8 cellular contexts compared by ENCODE assay signal in genomic region chr19:16457195-16457953, GRCh38. TPM values are rescaled to one million over a fixed set of nuclear protein-coding genes. Genes with fewer than 3 reads are reported as not detected.
DNase-seq lines count a peak whose midpoint lies in the region; ATAC-seq and TF ChIP-seq lines count a peak whose summit lies in the region.

No MANE protein-coding gene starts in this region.

- H3K27me3 Mint-ChIP-seq in activated naive CD8-positive, alpha-beta T cell treated with anti-CD3 and anti-CD28 coated beads, Interleukin-2, amount 10 ng/mL, durations not matched to agents 7 days and 5 days = no peaks in the 10 kb centered on the region
- no peaks in the 10 kb centered on the region for H3K27me3 Mint-ChIP-seq in stimulated activated memory B cell treated with anti-CD40 and anti-IgM and Interleukin-4, amounts not matched to agents 10 μg/mL and 1 μg/mL and 100 μg/mL, for 72 hours

- H3K9me3 Mint-ChIP-seq in activated naive CD8-positive, alpha-beta T cell treated with anti-CD3 and anti-CD28 coated beads, Interleukin-2, amount 10 ng/mL, durations not matched to agents 7 days and 5 days = no peaks in the 10 kb centered on the region
- no peaks in the 10 kb centered on the region for H3K9me3 Mint-ChIP-seq in stimulated activated memory B cell treated with anti-CD40 and anti-IgM and Interleukin-4, amounts not matched to agents 10 μg/mL and 1 μg/mL and 100 μg/mL, for 72 hours

- ATAC-seq in activated naive CD8-positive, alpha-beta T cell treated with anti-CD3 and anti-CD28 coated beads, Interleukin-2, amount 10 ng/mL, durations not matched to agents 7 days and 5 days (ENCODE audit: low read depth) = peak; percentile 59
- ATAC-seq in stimulated activated memory B cell treated with anti-CD40 and anti-IgM and Interleukin-4, amounts not matched to agents 10 μg/mL and 1 μg/mL and 100 μg/mL, for 72 hours = peak; percentile 65

- no peak overlapping the region for H3K4me3 Mint-ChIP-seq in activated naive CD8-positive, alpha-beta T cell treated with anti-CD3 and anti-CD28 coated beads, Interleukin-2, amount 10 ng/mL, durations not matched to agents 7 days and 5 days
- H3K4me3 Mint-ChIP-seq in stimulated activated memory B cell treated with anti-CD40 and anti-IgM and Interleukin-4, amounts not matched to agents 10 μg/mL and 1 μg/mL and 100 μg/mL, for 72 hours = peak overlapping the region; percentile 66

- H3K4me3 ChIP-seq in HUES48 (ENCODE audit: low read depth, low read length) = no peak overlapping the region

- POLR2A ChIA-PET in activated naive CD8-positive, alpha-beta T cell treated with anti-CD3 and anti-CD28 coated beads, Interleukin-2, amount 10 ng/mL, durations not matched to agents 7 days and 5 days (lab: Charles Lee) = no interaction called here

- DNase-seq in AG09319 (ENCODE audit: extremely low read depth, low read depth) = peak; percentile 32
- no peak for DNase-seq in activated naive CD8-positive, alpha-beta T cell treated with anti-CD3 and anti-CD28 coated beads, Interleukin-2, amount 10 ng/mL, durations not matched to agents 7 days and 5 days
- peak; percentile 49 for DNase-seq in iPS-NIHi11 (ENCODE audit: low spot score)
- no peak for DNase-seq in NCI-H526 treated with DMSO at 0.1 percent for 48 hours (lab: John Stamatoyannopoulos, UW)
- DNase-seq in GM19240 (ENCODE audit: insufficient read length, low spot score) = no peak
- DNase-seq in stimulated activated naive CD4-positive, alpha-beta T cell (lab: John Stamatoyannopoulos, UW) = no peak

- peaks cover 17% of the 10 kb centered on the region for H3K4me1 Mint-ChIP-seq in activated naive CD8-positive, alpha-beta T cell treated with anti-CD3 and anti-CD28 coated beads, Interleukin-2, amount 10 ng/mL, durations not matched to agents 7 days and 5 days
- H3K4me1 Mint-ChIP-seq in stimulated activated memory B cell treated with anti-CD40 and anti-IgM and Interleukin-4, amounts not matched to agents 10 μg/mL and 1 μg/mL and 100 μg/mL, for 72 hours = peaks cover 77% of the 10 kb centered on the region

- H3K36me3 ChIP-seq in HUES48 (ENCODE audit: control insufficient read depth, insufficient read depth, low read length) = no peaks in the 10 kb centered on the region

- H3K27me3 ChIP-seq in HUES48 (ENCODE audit: control insufficient read depth, insufficient read depth, low read length) = no peaks in the 10 kb centered on the region

- peaks cover 2% of the 10 kb centered on the region for H3K36me3 Mint-ChIP-seq in activated naive CD8-positive, alpha-beta T cell treated with anti-CD3 and anti-CD28 coated beads, Interleukin-2, amount 10 ng/mL, durations not matched to agents 7 days and 5 days
- H3K36me3 Mint-ChIP-seq in stimulated activated memory B cell treated with anti-CD40 and anti-IgM and Interleukin-4, amounts not matched to agents 10 μg/mL and 1 μg/mL and 100 μg/mL, for 72 hours = peaks cover 7% of the 10 kb centered on the region

- H3K27ac ChIP-seq in HUES48 (ENCODE audit: low read depth, low read length) = peak overlapping the region; percentile 13

- TF ChIP-seq CTCF in AG09319 (IDR thresholded peaks at IDR 0.05; ENCODE audit: low read depth, low read length) = no peak

- H3K4me1 ChIP-seq in HUES48 (ENCODE audit: control insufficient read depth, insufficient read depth, low read length) = peaks cover 37% of the 10 kb centered on the region

- H3K27ac Mint-ChIP-seq in activated naive CD8-positive, alpha-beta T cell treated with anti-CD3 and anti-CD28 coated beads, Interleukin-2, amount 10 ng/mL, durations not matched to agents 7 days and 5 days = peak overlapping the region; percentile 65
- peak overlapping the region; percentile 69 for H3K27ac Mint-ChIP-seq in stimulated activated memory B cell treated with anti-CD40 and anti-IgM and Interleukin-4, amounts not matched to agents 10 μg/mL and 1 μg/mL and 100 μg/mL, for 72 hours

- no peaks in the 10 kb centered on the region for H3K9me3 ChIP-seq in HUES48 (ENCODE audit: control insufficient read depth, insufficient read depth, low read length)

- no peak overlapping the region for H3K9ac ChIP-seq in HUES48 (ENCODE audit: low read depth, low read length)

RNA-seq across cellular contexts. Expression of gene EPS15L1, which starts 14.4 kb away (rescaled TPM):
- 10 to 100 TPM; 40.0 to 41.7 TPM for total RNA-seq in activated naive CD8-positive, alpha-beta T cell treated with anti-CD3 and anti-CD28 coated beads, Interleukin-2, amount 10 ng/mL, durations not matched to agents 7 days and 5 days

RNA-seq across cellular contexts. Expression of gene CALR3, which starts 38.6 kb away (rescaled TPM):
- not detected for total RNA-seq in activated naive CD8-positive, alpha-beta T cell treated with anti-CD3 and anti-CD28 coated beads, Interleukin-2, amount 10 ng/mL, durations not matched to agents 7 days and 5 days

RNA-seq across cellular contexts. Expression of gene C19orf44, which starts 38.8 kb away (rescaled TPM):
- 1 to 10 TPM; 3.0 to 3.3 TPM for total RNA-seq in activated naive CD8-positive, alpha-beta T cell treated with anti-CD3 and anti-CD28 coated beads, Interleukin-2, amount 10 ng/mL, durations not matched to agents 7 days and 5 days

Comparison
In these comparisons a context has a peak if more than half of its experiments do, and no peak if none do; other contexts are left out.
1. DNase-seq: peak in AG09319 (single experiment) and iPS-NIHi11 (single experiment); none in activated naive CD8-positive, alpha-beta T cell treated with anti-CD3 and anti-CD28 coated beads, Interleukin-2, amount 10 ng/mL, durations not matched to agents 7 days and 5 days (single experiment), NCI-H526 treated with DMSO at 0.1 percent for 48 hours (single experiment), GM19240 (single experiment) and stimulated activated naive CD4-positive, alpha-beta T cell (0 of 6).